Comparison of ENCODE assay signal across 8 cellular contexts in the genomic region with DNA sequence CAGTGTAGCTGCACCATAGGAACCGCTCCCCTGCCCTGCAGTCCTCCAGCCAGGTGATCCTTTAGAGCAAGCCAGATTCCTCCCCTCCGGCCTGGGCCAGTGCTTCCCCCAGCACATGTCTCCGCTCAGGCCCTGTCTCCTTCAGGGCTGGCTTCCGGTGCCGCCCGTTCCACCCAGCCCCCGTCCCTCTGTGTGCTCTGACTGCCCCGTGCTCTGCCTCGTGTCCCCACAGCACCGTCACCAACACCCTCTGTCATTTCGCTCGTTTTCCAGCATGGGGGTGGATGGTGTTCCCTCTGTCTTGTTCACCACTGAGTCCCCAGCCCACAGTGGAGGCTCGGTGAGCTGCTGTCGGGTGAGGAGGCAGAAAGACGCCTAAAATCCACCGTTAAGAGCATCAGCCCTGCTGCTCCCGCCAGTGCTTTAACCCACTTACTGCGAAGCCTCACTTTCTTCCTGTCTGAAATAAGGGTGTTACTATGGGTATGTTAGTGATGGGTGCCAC. TPM values are rescaled to one million over a fixed set of nuclear protein-coding genes. Genes with fewer than 3 reads are reported as not detected.
A peak's percentile ranks its signal among the peaks of the same experiment; 100 is the strongest.
DNase-seq lines count a peak whose midpoint lies in the region; ATAC-seq and TF ChIP-seq lines count a peak whose summit lies in the region.

No MANE protein-coding gene starts in this region.

- H3K36me3 ChIP-seq in esophagus squamous epithelium (peaks cover 0 to 10% (median 5%) of the 10 kb centered on the region in 3 donors), neuronal stem cell (replicated peaks in 1 of 2; ENCODE audit: control insufficient read depth in 2 of 2, insufficient read depth in 2 of 2, low read length in 2 of 2) (peaks cover 10 to 37% of the 10 kb centered on the region in 2 donors)

- H3K9me3 ChIP-seq in esophagus squamous epithelium (no peaks in the 10 kb centered on the region), neuronal stem cell (replicated peaks in 1 of 2; ENCODE audit: control insufficient read depth in 2 of 2, insufficient read depth in 1 of 2, low read depth in 1 of 2, low read length in 2 of 2) (peaks cover 2 to 6% of the 10 kb centered on the region in 2 donors)

- H2BK15ac ChIP-seq in neuronal stem cell (ENCODE audit: low read length) = no peak overlapping the region

- no peak overlapping the region for H3K4ac ChIP-seq in neuronal stem cell (ENCODE audit: low read length)

- peak; percentile 63 for DNase-seq in AG08395 (ENCODE audit: low spot score)
- peak; percentile 82 for DNase-seq in activated CD8-positive, alpha-beta memory T cell treated with anti-CD3 and anti-CD28 coated beads, Interleukin-2, amount 10 ng/mL, durations not matched to agents 7 days and 5 days
- DNase-seq in esophagus squamous epithelium (lab: John Stamatoyannopoulos, UW) = no peak
- DNase-seq in neuronal stem cell (ENCODE audit: low spot score) = no peak
- DNase-seq in substantia nigra (lab: John Stamatoyannopoulos, UW) = peak in 16 of 49 donors; percentile 7 to 61 (median 26)
- DNase-seq in NCI-H345 (lab: John Stamatoyannopoulos, UW) = no peak

- H2BK12ac ChIP-seq in neuronal stem cell (ENCODE audit: low read length) = no peak overlapping the region

- H3K23ac ChIP-seq in neuronal stem cell (ENCODE audit: low read depth, low read length, poor library complexity) = peak overlapping the region; percentile 69

- H3K27me3 Mint-ChIP-seq in activated CD8-positive, alpha-beta memory T cell treated with anti-CD3 and anti-CD28 coated beads, Interleukin-2, amount 10 ng/mL, durations not matched to agents 7 days and 5 days = no peaks in the 10 kb centered on the region

- H3K27me3 ChIP-seq in esophagus squamous epithelium = no peaks in the 10 kb centered on the region
- no peaks in the 10 kb centered on the region for H3K27me3 ChIP-seq in neuronal stem cell (ENCODE audit: control insufficient read depth in 3 of 3, insufficient read depth in 3 of 3, low read depth in 1 of 3, low read length in 3 of 3)

- peak overlapping the region; percentile 78 for H3K9ac ChIP-seq in neuronal stem cell (ENCODE audit: low read depth, low read length, poor library complexity)

- peak overlapping the region; percentile 75 to 87 (median 81) for H3K27ac ChIP-seq in esophagus squamous epithelium
- peak overlapping the region; percentile 41 for H3K27ac ChIP-seq in neuronal stem cell (replicated peaks; ENCODE audit: low read length)
- peak overlapping the region; percentile 12 for H3K27ac ChIP-seq in substantia nigra (ENCODE audit: low read depth, low read length, poor library complexity, severe bottlenecking)

- CTCF ChIA-PET in activated CD8-positive, alpha-beta memory T cell treated with anti-CD3 and anti-CD28 coated beads, Interleukin-2, amount 10 ng/mL, durations not matched to agents 7 days and 5 days (lab: Charles Lee) = interaction anchor here (0.9 to 3.1 kb wide), 5 partner anchors 12 to 68 kb away, joined by 3 to 15 read pairs (median 9); a partner anchor contains a TSS

- H2AK5ac ChIP-seq in neuronal stem cell (ENCODE audit: low read depth, low read length) = peak overlapping the region; percentile 66

- H4K91ac ChIP-seq in neuronal stem cell (ENCODE audit: low read depth, low read length, poor library complexity) = no peak overlapping the region

- peak; percentile 26 for ATAC-seq in HG03159 (IDR thresholded peaks at IDR 0.05; ENCODE audit: unreplicated experiment)
- ATAC-seq in activated CD8-positive, alpha-beta memory T cell treated with anti-CD3 and anti-CD28 coated beads, Interleukin-2, amount 10 ng/mL, durations not matched to agents 7 days and 5 days = peak; percentile 74
- no peak for ATAC-seq in HG02588 (IDR thresholded peaks at IDR 0.05; ENCODE audit: unreplicated experiment)

- intact Hi-C loops in esophagus squamous epithelium (cut with DNase I) = loop anchor here (10.0 kb wide), 1 partner anchor 46 kb away; no protein-coding TSS in a partner anchor

- H3K14ac ChIP-seq in neuronal stem cell (ENCODE audit: low read length) = peak overlapping the region; percentile 26

- no peak for TF ChIP-seq CTCF in esophagus squamous epithelium (IDR thresholded peaks at IDR 0.05)

- no peaks in the 10 kb centered on the region for H3K9me3 Mint-ChIP-seq in activated CD8-positive, alpha-beta memory T cell treated with anti-CD3 and anti-CD28 coated beads, Interleukin-2, amount 10 ng/mL, durations not matched to agents 7 days and 5 days (ENCODE audit: low read depth)

- WGBS in esophagus squamous epithelium, 2 donors = 42 to 48% methylated on average over 12 to 14 of the region's 18 CpGs
- no CpG with 5 or more reads among the region's 18 CpGs for WGBS in neuronal stem cell (ENCODE audit: extremely low coverage in 2 of 2, insufficient read length in 2 of 2, insufficient replicate concordance in 1 of 2), 2 donors

- peaks cover 77% of the 10 kb centered on the region for H3K4me1 Mint-ChIP-seq in activated CD8-positive, alpha-beta memory T cell treated with anti-CD3 and anti-CD28 coated beads, Interleukin-2, amount 10 ng/mL, durations not matched to agents 7 days and 5 days

- no peak overlapping the region for H2AFZ ChIP-seq in neuronal stem cell (ENCODE audit: low read length)

- TF ChIP-seq POLR2A in esophagus squamous epithelium (IDR thresholded peaks at IDR 0.05) = no peak

- H3K4me3 ChIP-seq in esophagus squamous epithelium (peak overlapping the region in 2 of 4 donors; percentile 5 to 44), neuronal stem cell (ENCODE audit: low read length in 2 of 2) (no peak overlapping the region)

- no peak overlapping the region for H3K4me2 ChIP-seq in neuronal stem cell (ENCODE audit: insufficient read depth, low read length, poor library complexity, severe bottlenecking)

- no peak overlapping the region for H2BK120ac ChIP-seq in neuronal stem cell (ENCODE audit: low read depth, low read length)

- H3K4me1 ChIP-seq in esophagus squamous epithelium = peaks cover 72 to 91% (median 72%) of the 10 kb centered on the region in 3 donors
- H3K4me1 ChIP-seq in neuronal stem cell (ENCODE audit: control insufficient read depth in 2 of 2, insufficient read depth in 1 of 2, low read depth in 1 of 2, low read length in 2 of 2) = peaks cover 54 to 56% of the 10 kb centered on the region in 2 donors

- no peak overlapping the region for H4K8ac ChIP-seq in neuronal stem cell (ENCODE audit: low read depth, low read length)

- peaks cover 26% of the 10 kb centered on the region for H3K79me1 ChIP-seq in neuronal stem cell (ENCODE audit: low read depth, low read length)

- peaks cover 26% of the 10 kb centered on the region for H3K36me3 Mint-ChIP-seq in activated CD8-positive, alpha-beta memory T cell treated with anti-CD3 and anti-CD28 coated beads, Interleukin-2, amount 10 ng/mL, durations not matched to agents 7 days and 5 days

- peak overlapping the region; percentile 90 for H3K27ac Mint-ChIP-seq in activated CD8-positive, alpha-beta memory T cell treated with anti-CD3 and anti-CD28 coated beads, Interleukin-2, amount 10 ng/mL, durations not matched to agents 7 days and 5 days

- H3K18ac ChIP-seq in neuronal stem cell (ENCODE audit: low read length) = peak overlapping the region; percentile 61

- H2BK5ac ChIP-seq in neuronal stem cell (ENCODE audit: low read length) = peak overlapping the region; percentile 27

- H3K4me3 Mint-ChIP-seq in activated CD8-positive, alpha-beta memory T cell treated with anti-CD3 and anti-CD28 coated beads, Interleukin-2, amount 10 ng/mL, durations not matched to agents 7 days and 5 days = peak overlapping the region; percentile 68

RNA-seq across cellular contexts. Expression of a gene that starts 54.5 kb away (rescaled TPM):
- total RNA-seq in activated CD8-positive, alpha-beta memory T cell treated with anti-CD3 and anti-CD28 coated beads, Interleukin-2, amount 10 ng/mL, durations not matched to agents 7 days and 5 days = 1 to 10 TPM; 4.2 to 6.3 TPM
- 1 to 10 TPM in 1 of 4 donors, under 1 TPM in 3; 0.57 to 1.7 (median 0.89) TPM for total RNA-seq in esophagus squamous epithelium
- polyA plus RNA-seq in neuronal stem cell (2013, experiment 1 of 2) = 2.3 TPM
- polyA plus RNA-seq in neuronal stem cell (2013, experiment 2 of 2) = 2.2 TPM

RNA-seq across cellular contexts. Expression of a gene that starts 55.2 kb away (rescaled TPM):
- total RNA-seq in activated CD8-positive, alpha-beta memory T cell treated with anti-CD3 and anti-CD28 coated beads, Interleukin-2, amount 10 ng/mL, durations not matched to agents 7 days and 5 days = 100 to 1,000 TPM; 372 to 417 TPM
- total RNA-seq in esophagus squamous epithelium = 10 to 100 TPM; 44.6 to 88.7 (median 56.0) TPM
- 218 TPM for polyA plus RNA-seq in neuronal stem cell (2013, experiment 1 of 2)
- polyA plus RNA-seq in neuronal stem cell (2013, experiment 2 of 2) = 213 TPM

RNA-seq across cellular contexts. Expression of a gene that starts 55.3 kb away (rescaled TPM):
- total RNA-seq in activated CD8-positive, alpha-beta memory T cell treated with anti-CD3 and anti-CD28 coated beads, Interleukin-2, amount 10 ng/mL, durations not matched to agents 7 days and 5 days = 100 to 1,000 TPM; 159 to 161 TPM
- total RNA-seq in esophagus squamous epithelium = 10 to 100 TPM; 39.7 to 81.4 (median 41.6) TPM
- polyA plus RNA-seq in neuronal stem cell (2013, experiment 1 of 2) = 59.3 TPM
- 61.3 TPM for polyA plus RNA-seq in neuronal stem cell (2013, experiment 2 of 2)

Comparison
In these comparisons a context has a peak if more than half of its experiments do, and no peak if none do; other contexts are left out.
1. DNase-seq: peak in AG08395 (single experiment) and activated CD8-positive, alpha-beta memory T cell treated with anti-CD3 and anti-CD28 coated beads, Interleukin-2, amount 10 ng/mL, durations not matched to agents 7 days and 5 days (single experiment); none in esophagus squamous epithelium (single experiment), neuronal stem cell (single experiment) and NCI-H345 (single experiment).
2. H3K27ac ChIP-seq: peak in every context shown above with its lines; median percentile 81 in esophagus squamous epithelium; 41 in neuronal stem cell; 12 in substantia nigra.
3. RNA of a gene that starts 55.2 kb away (total RNA-seq): 372 to 417 TPM in activated CD8-positive, alpha-beta memory T cell treated with anti-CD3 and anti-CD28 coated beads, Interleukin-2, amount 10 ng/mL, durations not matched to agents 7 days and 5 days; 44.6 to 88.7 TPM in esophagus squamous epithelium; every median in the first group is over 4 times any median in the second.